11 cellular contexts compared by ENCODE assay signal in genomic region chr5:98975682-98976407, GRCh38. TPM values are rescaled to one million over a fixed set of nuclear protein-coding genes. Genes with fewer than 3 reads are reported as not detected.
DNase-seq lines count a peak whose midpoint lies in the region; ATAC-seq and TF ChIP-seq lines count a peak whose summit lies in the region.
"Had no signal": no experiment of that assay in that cellular context is flagged by ENCODE, and none has a peak within 500 bp of the region (broad histone marks: within the 10 kb centered on the region; RNA-seq: fewer than 3 reads in every experiment).

No MANE protein-coding gene starts in this region.

- intact Hi-C loops in mucosa of descending colon (cut with DNase I, micrococcal nuclease): no loop called here

- H3K4me1 ChIP-seq in mucosa of descending colon (ENCODE audit: low read depth) (no peaks in the 10 kb centered on the region), SK-N-SH (ENCODE audit: control insufficient read depth in 1 of 2, insufficient read depth in 2 of 2, low read depth in 1 of 2, low read length in 1 of 2) (no peaks in the 10 kb centered on the region)
- H3K4me1 ChIP-seq: Peyer's patch had no signal

- H3K9me3 Mint-ChIP-seq in immature natural killer cell: peaks cover 0 to 1% (median 0%) of the 10 kb centered on the region in 6 donors

- no peaks in the 10 kb centered on the region for H3K27me3 ChIP-seq in SK-N-SH (ENCODE audit: insufficient read depth)
- H3K27me3 ChIP-seq: esophagus squamous epithelium, Peyer's patch had no signal

- H3K9ac ChIP-seq in SK-N-SH: no peak overlapping the region

- no peak overlapping the region for H3K4me3 Mint-ChIP-seq in immature natural killer cell
- H3K4me3 Mint-ChIP-seq: neural crest cell had no signal

- peaks cover 0 to 4% (median 4%) of the 10 kb centered on the region in 3 donors for H3K27me3 Mint-ChIP-seq in immature natural killer cell (ENCODE audit: low read depth in 3 of 3)

- no peak overlapping the region for H2AFZ ChIP-seq in SK-N-SH (ENCODE audit: low read depth)

- no peak for TF ChIP-seq RAD21 in SK-N-SH (IDR thresholded peaks at IDR 0.05; ENCODE audit: low read length)

- H3K4me1 Mint-ChIP-seq in immature natural killer cell: peaks cover 2 to 15% of the 10 kb centered on the region in 2 donors
- H3K4me1 Mint-ChIP-seq: neural crest cell had no signal

- H3K4me2 ChIP-seq in SK-N-SH: no peak overlapping the region

- TF ChIP-seq EP300 in SK-N-SH (IDR thresholded peaks at IDR 0.05; ENCODE audit: borderline replicate concordance in 1 of 2, low read depth in 1 of 2, low read length in 1 of 2): no peak

- H3F3A ChIP-seq in SK-N-SH (replicated peaks; ENCODE audit: insufficient read depth): no peaks in the 10 kb centered on the region

- no peak overlapping the region for H3K27ac Mint-ChIP-seq in immature natural killer cell

- TF ChIP-seq CTCF in mucosa of descending colon (IDR thresholded peaks at IDR 0.05) (no peak), SK-N-SH (IDR thresholded peaks at IDR 0.05) (no peak)

- no peaks in the 10 kb centered on the region for H4K20me1 ChIP-seq in SK-N-SH (ENCODE audit: insufficient read depth)

- no peak overlapping the region for H3K27ac ChIP-seq in SK-N-SH (ENCODE audit: low read depth in 2 of 2, low read length in 1 of 2)
- H3K27ac ChIP-seq: esophagus squamous epithelium, Peyer's patch had no signal

- ATAC-seq in GM18868 (IDR thresholded peaks at IDR 0.05; ENCODE audit: unreplicated experiment) (peak; percentile 88), GM21619 (IDR thresholded peaks at IDR 0.05; ENCODE audit: unreplicated experiment) (peak; percentile 89), HG03159 (IDR thresholded peaks at IDR 0.05; ENCODE audit: unreplicated experiment) (peak; percentile 91), mucosa of descending colon (peak; percentile 60)

- CTCF ChIA-PET in SK-N-SH (lab: Yijun Ruan, JAX): no interaction called here

- H3K4me3 ChIP-seq in mucosa of descending colon (no peak overlapping the region), SK-N-SH (ENCODE audit: low read depth in 2 of 2, low read length in 1 of 2) (no peak overlapping the region)
- H3K4me3 ChIP-seq: esophagus squamous epithelium, Peyer's patch had no signal

- no peaks in the 10 kb centered on the region for H3K9me2 ChIP-seq in SK-N-SH

- H3K36me3 Mint-ChIP-seq in immature natural killer cell: peaks cover 0 to 12% (median 3%) of the 10 kb centered on the region in 3 donors

- 90% methylated on average over 4 of the region's 4 CpGs for WGBS in SK-N-SH (ENCODE audit: low lambda C conversion rate)

- no peaks in the 10 kb centered on the region for H3K36me3 ChIP-seq in mucosa of descending colon (ENCODE audit: low read depth)
- H3K36me3 ChIP-seq in SK-N-SH (replicated peaks in 1 of 2; ENCODE audit: control insufficient read depth in 1 of 2, insufficient read depth in 2 of 2, low read length in 1 of 2): no peaks in the 10 kb centered on the region
- H3K36me3 ChIP-seq: esophagus squamous epithelium, Peyer's patch had no signal

- H3K79me2 ChIP-seq in SK-N-SH (ENCODE audit: insufficient read depth): no peaks in the 10 kb centered on the region

- POLR2A ChIA-PET in SK-N-SH (lab: Yijun Ruan, JAX): no interaction called here

- H3K9me3 ChIP-seq in mucosa of descending colon (no peaks in the 10 kb centered on the region), SK-N-SH (no peaks in the 10 kb centered on the region)
- H3K9me3 ChIP-seq: esophagus squamous epithelium, Peyer's patch had no signal

- DNase-seq in mucosa of descending colon: no peak
- DNase-seq in SK-N-SH: no peak
- no peak for DNase-seq in A172 (ENCODE audit: low spot score)
- DNase-seq in NCI-H146 treated with DMSO at 0.1 percent for 48 hours (lab: John Stamatoyannopoulos, UW; ENCODE audit: unreplicated experiment): no peak
- DNase-seq in immature natural killer cell: no peak
- DNase-seq: esophagus squamous epithelium had no signal

TF ChIP-seq in SK-N-SH, 30 proteins besides CTCF, POLR2A, EP300 and RAD21:
- no peak for TF ChIP-seq FOSL2 (IDR thresholded peaks at IDR 0.05; ENCODE audit: borderline replicate concordance, low read depth)
- no peak for TF ChIP-seq FOXJ3 (CRISPR knock-in tag; IDR thresholded peaks at IDR 0.05)

RNA-seq across cellular contexts. Expression of gene CHD1, which starts 47.0 kb away (rescaled TPM):
- 10 to 100 TPM; 48.0 to 56.3 (median 53.0) TPM for total RNA-seq in mucosa of descending colon
- polyA plus RNA-seq in SK-N-SH (2012; rRNA removed) (12.4 and 15.2 TPM in 2 replicates), immature natural killer cell (10 to 100 TPM in 1 of 3 donors, 1 to 10 TPM in 2; 5.0 to 10.4 (median 5.5) TPM)
- 12.3 and 13.2 TPM in 2 replicates for polyA plus RNA-seq in SK-N-SH (2012; cell fraction: cytosol; rRNA removed)
- polyA plus RNA-seq in SK-N-SH (2012; cell fraction: nucleus; rRNA removed): 16.2 and 52.2 TPM in 2 replicates
- 43.5 and 55.1 TPM in 2 replicates for total RNA-seq in A172 (2014; rRNA removed; shearing (Covaris generic))
